In genomic region chr6:24763578-24763977, GRCh38 we compare ENCODE assay signal across 1 cellular context.
TF ChIP-seq lines count a peak whose summit lies in the region.

No MANE protein-coding gene starts in this region.

TF ChIP-seq in HEK293, 187 proteins besides CTCF, POLR2A, EP300 and RAD21 (continued from another document):
- TF ChIP-seq ZNF138 (tag by site-specific recombination; IDR thresholded peaks at IDR 0.05; ENCODE audit: borderline replicate concordance) (no peak), ZNF626 (tag by site-specific recombination; IDR thresholded peaks at IDR 0.05) (no peak), SCRT1 (tag by site-specific recombination; IDR thresholded peaks at IDR 0.05; ENCODE audit: borderline replicate concordance) (peak; percentile 16; the same call in 1 of the 2 replicates), HOXA7 (CRISPR knock-in tag; IDR thresholded peaks at IDR 0.05; ENCODE audit: borderline replicate concordance) (no peak), ZBTB7A (tag by site-specific recombination; IDR thresholded peaks at IDR 0.05; ENCODE audit: low read depth) (no peak), ZBTB1 (tag by site-specific recombination; IDR thresholded peaks at IDR 0.05) (no peak), ZNF654 (tag by site-specific recombination; IDR thresholded peaks at IDR 0.05; ENCODE audit: low read depth) (no peak), ZNF146 (tag by site-specific recombination; IDR thresholded peaks at IDR 0.05) (no peak), ZSCAN16 (tag by site-specific recombination; IDR thresholded peaks at IDR 0.05) (no peak), ZNF184 (tag by site-specific recombination; IDR thresholded peaks at IDR 0.05) (no peak), ZNF514 (tag by site-specific recombination; IDR thresholded peaks at IDR 0.05) (no peak), ZNF660 (tag by site-specific recombination; IDR thresholded peaks at IDR 0.05) (no peak), ZNF549 (tag by site-specific recombination; IDR thresholded peaks at IDR 0.05) (no peak), ZNF843 (tag by site-specific recombination; IDR thresholded peaks at IDR 0.05) (no peak), ZNF423 (tag by site-specific recombination; IDR thresholded peaks at IDR 0.05) (no peak)
- TF ChIP-seq, protein P1, sequence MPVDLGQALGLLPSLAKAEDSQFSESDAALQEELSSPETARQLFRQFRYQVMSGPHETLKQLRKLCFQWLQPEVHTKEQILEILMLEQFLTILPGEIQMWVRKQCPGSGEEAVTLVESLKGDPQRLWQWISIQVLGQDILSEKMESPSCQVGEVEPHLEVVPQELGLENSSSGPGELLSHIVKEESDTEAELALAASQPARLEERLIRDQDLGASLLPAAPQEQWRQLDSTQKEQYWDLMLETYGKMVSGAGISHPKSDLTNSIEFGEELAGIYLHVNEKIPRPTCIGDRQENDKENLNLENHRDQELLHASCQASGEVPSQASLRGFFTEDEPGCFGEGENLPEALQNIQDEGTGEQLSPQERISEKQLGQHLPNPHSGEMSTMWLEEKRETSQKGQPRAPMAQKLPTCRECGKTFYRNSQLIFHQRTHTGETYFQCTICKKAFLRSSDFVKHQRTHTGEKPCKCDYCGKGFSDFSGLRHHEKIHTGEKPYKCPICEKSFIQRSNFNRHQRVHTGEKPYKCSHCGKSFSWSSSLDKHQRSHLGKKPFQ (tag by site-specific recombination; IDR thresholded peaks at IDR 0.05), result no peak
- TF ChIP-seq, protein P2, sequence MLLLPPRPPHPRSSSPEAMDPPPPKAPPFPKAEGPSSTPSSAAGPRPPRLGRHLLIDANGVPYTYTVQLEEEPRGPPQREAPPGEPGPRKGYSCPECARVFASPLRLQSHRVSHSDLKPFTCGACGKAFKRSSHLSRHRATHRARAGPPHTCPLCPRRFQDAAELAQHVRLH (tag by site-specific recombination; IDR thresholded peaks at IDR 0.05), result no peak
